Comparison of ENCODE assay signal across 1 cellular context in genomic region chr1:44786138-44786840, GRCh38.
A peak's percentile ranks its signal among the peaks of the same experiment; 100 is the strongest.
TF ChIP-seq lines count a peak whose summit lies in the region.

No MANE protein-coding gene starts in this region.

TF ChIP-seq in HepG2, 621 proteins besides CTCF, POLR2A, EP300 and RAD21 (continued from another document and continues in another):
- peak; percentile 41; the same call in 1 of the 3 replicates for TF ChIP-seq MXI1 (IDR thresholded peaks at IDR 0.05; ENCODE audit: borderline replicate concordance, low read depth, low read length)
- TF ChIP-seq SMARCC2 (IDR thresholded peaks at IDR 0.05) = 0 out of 2 replicates have a peak, but pooled peaks have one; percentile 10
- TF ChIP-seq TBL1XR1 (IDR thresholded peaks at IDR 0.05; ENCODE audit: borderline replicate concordance, low read length, partially characterized antibody) = no peak
- TF ChIP-seq NKX3-1 (CRISPR knock-in tag; IDR thresholded peaks at IDR 0.05) = no peak
- TF ChIP-seq ZBTB44 (CRISPR knock-in tag; IDR thresholded peaks at IDR 0.05) = no peak
- no peak for TF ChIP-seq SATB2 (CRISPR knock-in tag; IDR thresholded peaks at IDR 0.05)
- TF ChIP-seq ZNF441 (CRISPR knock-in tag; IDR thresholded peaks at IDR 0.05; ENCODE audit: borderline replicate concordance) = no peak
- no peak for TF ChIP-seq RFX3 (CRISPR knock-in tag; IDR thresholded peaks at IDR 0.05)
- no peak for TF ChIP-seq CEBPB (IDR thresholded peaks at IDR 0.05; ENCODE audit: borderline replicate concordance, low read depth, low read length)
- TF ChIP-seq ZNF569 (CRISPR knock-in tag; IDR thresholded peaks at IDR 0.05; ENCODE audit: borderline replicate concordance) = no peak
- TF ChIP-seq ZNF496 (CRISPR knock-in tag; IDR thresholded peaks at IDR 0.05; ENCODE audit: insufficient replicate concordance) = no peak
- no peak for TF ChIP-seq REL (CRISPR knock-in tag; conservative IDR thresholded peaks at IDR 0.05)
- no peak for TF ChIP-seq EZH2 (conservative IDR thresholded peaks at IDR 0.05; ENCODE audit: low read depth, low read length)
- TF ChIP-seq GABPA (IDR thresholded peaks at IDR 0.05; ENCODE audit: low read depth, low read length) = no peak
- no peak for TF ChIP-seq GABPA (CRISPR knock-in tag; IDR thresholded peaks at IDR 0.05; ENCODE audit: low read depth)
- no peak for TF ChIP-seq KLF12 (CRISPR knock-in tag; IDR thresholded peaks at IDR 0.05; ENCODE audit: borderline replicate concordance)
- TF ChIP-seq ZNF260 (CRISPR knock-in tag; IDR thresholded peaks at IDR 0.05; ENCODE audit: borderline replicate concordance, low read depth) = no peak
- TF ChIP-seq ZNF350 (CRISPR knock-in tag; IDR thresholded peaks at IDR 0.05; ENCODE audit: borderline replicate concordance, low read depth) = 0 out of 2 replicates have a peak, but pooled peaks have one; percentile 25
- 0 out of 2 replicates have a peak, but pooled peaks have one; percentile 4 for TF ChIP-seq ZNF263 (CRISPR knock-in tag; IDR thresholded peaks at IDR 0.05)
- peak; percentile 35; the same call in 1 of the 2 replicates for TF ChIP-seq HES4 (CRISPR knock-in tag; IDR thresholded peaks at IDR 0.05; ENCODE audit: borderline replicate concordance)
- TF ChIP-seq, protein P1, sequence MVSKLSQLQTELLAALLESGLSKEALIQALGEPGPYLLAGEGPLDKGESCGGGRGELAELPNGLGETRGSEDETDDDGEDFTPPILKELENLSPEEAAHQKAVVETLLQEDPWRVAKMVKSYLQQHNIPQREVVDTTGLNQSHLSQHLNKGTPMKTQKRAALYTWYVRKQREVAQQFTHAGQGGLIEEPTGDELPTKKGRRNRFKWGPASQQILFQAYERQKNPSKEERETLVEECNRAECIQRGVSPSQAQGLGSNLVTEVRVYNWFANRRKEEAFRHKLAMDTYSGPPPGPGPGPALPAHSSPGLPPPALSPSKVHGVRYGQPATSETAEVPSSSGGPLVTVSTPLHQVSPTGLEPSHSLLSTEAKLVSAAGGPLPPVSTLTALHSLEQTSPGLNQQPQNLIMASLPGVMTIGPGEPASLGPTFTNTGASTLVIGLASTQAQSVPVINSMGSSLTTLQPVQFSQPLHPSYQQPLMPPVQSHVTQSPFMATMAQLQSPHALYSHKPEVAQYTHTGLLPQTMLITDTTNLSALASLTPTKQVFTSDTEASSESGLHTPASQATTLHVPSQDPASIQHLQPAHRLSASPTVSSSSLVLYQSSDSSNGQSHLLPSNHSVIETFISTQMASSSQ (IDR thresholded peaks at IDR 0.05; ENCODE audit: low read depth) = no peak
- TF ChIP-seq, protein P1 (CRISPR knock-in tag; IDR thresholded peaks at IDR 0.05; ENCODE audit: borderline replicate concordance) = no peak; the same call in 1 of the 2 replicates
- 0 out of 2 replicates have a peak, but pooled peaks have one; percentile 49 for TF ChIP-seq ZSCAN9 (CRISPR knock-in tag; IDR thresholded peaks at IDR 0.05; ENCODE audit: borderline replicate concordance)
- peak; percentile 98 for TF ChIP-seq ZBTB38 (CRISPR knock-in tag; IDR thresholded peaks at IDR 0.05)
- TF ChIP-seq CENPT (CRISPR knock-in tag; IDR thresholded peaks at IDR 0.05; ENCODE audit: low read depth) = 0 out of 2 replicates have a peak, but pooled peaks have one; percentile 39
- no peak for TF ChIP-seq PRPF4 (IDR thresholded peaks at IDR 0.05; ENCODE audit: low read depth, low read length, poor library complexity, severe bottlenecking)
- TF ChIP-seq PHB2 (IDR thresholded peaks at IDR 0.05; ENCODE audit: partially characterized antibody) = no peak
- TF ChIP-seq, protein P2, sequence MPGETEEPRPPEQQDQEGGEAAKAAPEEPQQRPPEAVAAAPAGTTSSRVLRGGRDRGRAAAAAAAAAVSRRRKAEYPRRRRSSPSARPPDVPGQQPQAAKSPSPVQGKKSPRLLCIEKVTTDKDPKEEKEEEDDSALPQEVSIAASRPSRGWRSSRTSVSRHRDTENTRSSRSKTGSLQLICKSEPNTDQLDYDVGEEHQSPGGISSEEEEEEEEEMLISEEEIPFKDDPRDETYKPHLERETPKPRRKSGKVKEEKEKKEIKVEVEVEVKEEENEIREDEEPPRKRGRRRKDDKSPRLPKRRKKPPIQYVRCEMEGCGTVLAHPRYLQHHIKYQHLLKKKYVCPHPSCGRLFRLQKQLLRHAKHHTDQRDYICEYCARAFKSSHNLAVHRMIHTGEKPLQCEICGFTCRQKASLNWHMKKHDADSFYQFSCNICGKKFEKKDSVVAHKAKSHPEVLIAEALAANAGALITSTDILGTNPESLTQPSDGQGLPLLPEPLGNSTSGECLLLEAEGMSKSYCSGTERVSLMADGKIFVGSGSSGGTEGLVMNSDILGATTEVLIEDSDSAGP (CRISPR knock-in tag; IDR thresholded peaks at IDR 0.05; ENCODE audit: borderline replicate concordance) = peak; percentile 81; the same call in 1 of the 2 replicates
- TF ChIP-seq ATF7 (IDR thresholded peaks at IDR 0.05) = no peak
- no peak for TF ChIP-seq ATF7 (CRISPR knock-in tag; IDR thresholded peaks at IDR 0.05)
- TF ChIP-seq ZNF34 (CRISPR knock-in tag; IDR thresholded peaks at IDR 0.05; ENCODE audit: borderline replicate concordance) = no peak
- TF ChIP-seq, protein P3, sequence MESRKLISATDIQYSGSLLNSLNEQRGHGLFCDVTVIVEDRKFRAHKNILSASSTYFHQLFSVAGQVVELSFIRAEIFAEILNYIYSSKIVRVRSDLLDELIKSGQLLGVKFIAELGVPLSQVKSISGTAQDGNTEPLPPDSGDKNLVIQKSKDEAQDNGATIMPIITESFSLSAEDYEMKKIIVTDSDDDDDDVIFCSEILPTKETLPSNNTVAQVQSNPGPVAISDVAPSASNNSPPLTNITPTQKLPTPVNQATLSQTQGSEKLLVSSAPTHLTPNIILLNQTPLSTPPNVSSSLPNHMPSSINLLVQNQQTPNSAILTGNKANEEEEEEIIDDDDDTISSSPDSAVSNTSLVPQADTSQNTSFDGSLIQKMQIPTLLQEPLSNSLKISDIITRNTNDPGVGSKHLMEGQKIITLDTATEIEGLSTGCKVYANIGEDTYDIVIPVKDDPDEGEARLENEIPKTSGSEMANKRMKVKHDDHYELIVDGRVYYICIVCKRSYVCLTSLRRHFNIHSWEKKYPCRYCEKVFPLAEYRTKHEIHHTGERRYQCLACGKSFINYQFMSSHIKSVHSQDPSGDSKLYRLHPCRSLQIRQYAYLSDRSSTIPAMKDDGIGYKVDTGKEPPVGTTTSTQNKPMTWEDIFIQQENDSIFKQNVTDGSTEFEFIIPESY (CRISPR knock-in tag; IDR thresholded peaks at IDR 0.05) = peak; percentile 94
- no peak for TF ChIP-seq ZNF850 (CRISPR knock-in tag; conservative IDR thresholded peaks at IDR 0.05)
- TF ChIP-seq NFE2L2 (IDR thresholded peaks at IDR 0.05; ENCODE audit: low read length) = no peak
- peak; percentile 68; the same call in 1 of the 2 replicates for TF ChIP-seq ZBTB7B (CRISPR knock-in tag; IDR thresholded peaks at IDR 0.05)
- peak; percentile 78 for TF ChIP-seq STAG1 (CRISPR knock-in tag; IDR thresholded peaks at IDR 0.05)
- peak; percentile 51 for TF ChIP-seq THRA (CRISPR knock-in tag; IDR thresholded peaks at IDR 0.05; ENCODE audit: borderline replicate concordance)
- TF ChIP-seq THAP9 (CRISPR knock-in tag; IDR thresholded peaks at IDR 0.05; ENCODE audit: borderline replicate concordance) = 0 out of 2 replicates have a peak, but pooled peaks have one; percentile 4
- TF ChIP-seq ZNF790 (CRISPR knock-in tag; IDR thresholded peaks at IDR 0.05; ENCODE audit: borderline replicate concordance) = no peak
- TF ChIP-seq RFX1 (IDR thresholded peaks at IDR 0.05) = no peak
- TF ChIP-seq ZNF652 (CRISPR knock-in tag; IDR thresholded peaks at IDR 0.05; ENCODE audit: borderline replicate concordance, low read depth) = no peak
- no peak for TF ChIP-seq MAZ (IDR thresholded peaks at IDR 0.05; ENCODE audit: borderline replicate concordance, low read depth, low read length)
- TF ChIP-seq MAZ (CRISPR knock-in tag; IDR thresholded peaks at IDR 0.05; ENCODE audit: low read depth) = 0 out of 2 replicates have a peak, but pooled peaks have one; percentile 47
- TF ChIP-seq SKI (IDR thresholded peaks at IDR 0.05; ENCODE audit: partially characterized antibody) = peak; percentile 34
- TF ChIP-seq, protein P4, sequence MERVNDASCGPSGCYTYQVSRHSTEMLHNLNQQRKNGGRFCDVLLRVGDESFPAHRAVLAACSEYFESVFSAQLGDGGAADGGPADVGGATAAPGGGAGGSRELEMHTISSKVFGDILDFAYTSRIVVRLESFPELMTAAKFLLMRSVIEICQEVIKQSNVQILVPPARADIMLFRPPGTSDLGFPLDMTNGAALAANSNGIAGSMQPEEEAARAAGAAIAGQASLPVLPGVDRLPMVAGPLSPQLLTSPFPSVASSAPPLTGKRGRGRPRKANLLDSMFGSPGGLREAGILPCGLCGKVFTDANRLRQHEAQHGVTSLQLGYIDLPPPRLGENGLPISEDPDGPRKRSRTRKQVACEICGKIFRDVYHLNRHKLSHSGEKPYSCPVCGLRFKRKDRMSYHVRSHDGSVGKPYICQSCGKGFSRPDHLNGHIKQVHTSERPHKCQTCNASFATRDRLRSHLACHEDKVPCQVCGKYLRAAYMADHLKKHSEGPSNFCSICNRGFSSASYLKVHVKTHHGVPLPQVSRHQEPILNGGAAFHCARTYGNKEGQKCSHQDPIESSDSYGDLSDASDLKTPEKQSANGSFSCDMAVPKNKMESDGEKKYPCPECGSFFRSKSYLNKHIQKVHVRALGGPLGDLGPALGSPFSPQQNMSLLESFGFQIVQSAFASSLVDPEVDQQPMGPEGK (CRISPR knock-in tag; IDR thresholded peaks at IDR 0.05) = peak; percentile 53
- TF ChIP-seq ZC3H4 (CRISPR knock-in tag; IDR thresholded peaks at IDR 0.05; ENCODE audit: borderline replicate concordance) = no peak
- TF ChIP-seq, protein P5, sequence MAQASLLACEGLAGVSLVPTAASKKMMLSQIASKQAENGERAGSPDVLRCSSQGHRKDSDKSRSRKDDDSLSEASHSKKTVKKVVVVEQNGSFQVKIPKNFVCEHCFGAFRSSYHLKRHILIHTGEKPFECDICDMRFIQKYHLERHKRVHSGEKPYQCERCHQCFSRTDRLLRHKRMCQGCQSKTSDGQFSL (CRISPR knock-in tag; IDR thresholded peaks at IDR 0.05) = no peak
- TF ChIP-seq TAF1 (CRISPR knock-in tag; IDR thresholded peaks at IDR 0.05) = peak; percentile 38; the same call in 1 of the 2 replicates
- TF ChIP-seq MED8 (CRISPR knock-in tag; IDR thresholded peaks at IDR 0.05; ENCODE audit: insufficient replicate concordance) = no peak
